In the genomic region with DNA sequence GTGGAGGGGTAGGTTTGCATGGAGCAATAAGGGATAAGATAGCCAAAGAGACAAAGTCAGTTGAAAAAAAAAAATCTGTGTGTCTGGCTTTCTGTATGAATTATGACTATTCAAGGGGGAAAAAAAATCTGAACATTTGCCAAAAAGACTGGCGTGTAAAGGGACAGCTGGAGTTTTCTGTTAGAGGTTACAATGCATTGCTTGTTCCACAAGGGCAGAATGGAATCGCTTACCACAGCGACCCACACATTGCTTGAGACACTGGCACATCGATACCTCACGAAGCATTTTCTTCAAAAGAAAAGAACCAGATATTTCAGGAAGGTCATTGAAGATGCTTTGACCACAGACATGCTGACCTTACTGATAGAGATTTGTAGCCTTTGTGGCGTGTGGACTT, we compare ENCODE assay signal across 15 cellular contexts.
A peak's percentile ranks its signal among the peaks of the same experiment; 100 is the strongest.
DNase-seq lines count a peak whose midpoint lies in the region; ATAC-seq lines count a peak whose summit lies in the region.
"Had no signal": no experiment of that assay in that cellular context is flagged by ENCODE, and none has a peak within 500 bp of the region (broad histone marks: within the 10 kb centered on the region; RNA-seq: fewer than 3 reads in every experiment).

No MANE protein-coding gene starts in this region.

- H3K4me3 ChIP-seq in CD4-positive, alpha-beta memory T cell (ENCODE audit: low read length in 2 of 2) = no peak overlapping the region
- H3K4me3 ChIP-seq: gastrocnemius medialis, right lobe of liver had no signal

- DNase-seq in NCI-H526 (lab: John Stamatoyannopoulos, UW) = peak; percentile 35 to 43
- peak; percentile 85 for DNase-seq in epidermal melanocyte (ENCODE audit: insufficient read length, low spot score)
- DNase-seq in putamen (ENCODE audit: low spot score) = peak; percentile 85
- no peak for DNase-seq in CD4-positive, alpha-beta memory T cell
- DNase-seq in AG20443 (ENCODE audit: low spot score) = no peak
- no peak for DNase-seq in activated naive CD4-positive, alpha-beta T cell treated with anti-CD3 and anti-CD28 coated beads, Interleukin-2, amount 10 ng/mL, durations not matched to agents 7 days and 5 days
- DNase-seq: activated B cell treated with CpG ODN at 0.5 μM for 24 hours, cerebellar nuclear complex, gastrocnemius medialis, mesenchymal stem cell, NCI-H2107, right lobe of liver, SIG-M5 had no signal

- peaks cover 0 to 6% (median 0%) of the 10 kb centered on the region in 8 donors for H3K9me3 Mint-ChIP-seq in CD4-positive, alpha-beta memory T cell
- peaks cover 9% of the 10 kb centered on the region for H3K9me3 Mint-ChIP-seq in activated naive CD4-positive, alpha-beta T cell treated with anti-CD3 and anti-CD28 coated beads, Interleukin-2, amount 10 ng/mL, durations not matched to agents 7 days and 5 days

- H3K36me3 Mint-ChIP-seq in CD4-positive, alpha-beta memory T cell = no peaks in the 10 kb centered on the region
- no peaks in the 10 kb centered on the region for H3K36me3 Mint-ChIP-seq in activated naive CD4-positive, alpha-beta T cell treated with anti-CD3 and anti-CD28 coated beads, Interleukin-2, amount 10 ng/mL, durations not matched to agents 7 days and 5 days

- intact Hi-C loops in CD4-positive, alpha-beta memory T cell (cut with micrococcal nuclease) = no loop called here

- H3K36me3 ChIP-seq in CD4-positive, alpha-beta memory T cell (ENCODE audit: insufficient read depth, low read length) = no peaks in the 10 kb centered on the region
- H3K36me3 ChIP-seq: gastrocnemius medialis, right lobe of liver had no signal

- peaks cover 13 to 19% (median 15%) of the 10 kb centered on the region in 4 donors for H3K4me1 Mint-ChIP-seq in CD4-positive, alpha-beta memory T cell
- H3K4me1 Mint-ChIP-seq in activated naive CD4-positive, alpha-beta T cell treated with anti-CD3 and anti-CD28 coated beads, Interleukin-2, amount 10 ng/mL, durations not matched to agents 7 days and 5 days = peaks cover 20% of the 10 kb centered on the region

- H3K27ac Mint-ChIP-seq in CD4-positive, alpha-beta memory T cell = no peak overlapping the region
- H3K27ac Mint-ChIP-seq in activated naive CD4-positive, alpha-beta T cell treated with anti-CD3 and anti-CD28 coated beads, Interleukin-2, amount 10 ng/mL, durations not matched to agents 7 days and 5 days = no peak overlapping the region
- H3K27ac Mint-ChIP-seq: activated B cell treated with CpG ODN at 0.5 μM for 24 hours; activated T-helper 2 cell treated with anti-CD3 and anti-CD28 coated beads, Interferon-gamma antibody, Interleukin-2, Interleukin-4, amounts not matched to agents 10 μg/mL and 5 μg/mL and 100 μg/mL, durations not matched to agents 14 hours and 24 hours and 36 hours had no signal

- peaks cover 1 to 3% of the 10 kb centered on the region in 2 donors for H3K27me3 Mint-ChIP-seq in CD4-positive, alpha-beta memory T cell
- H3K27me3 Mint-ChIP-seq in activated naive CD4-positive, alpha-beta T cell treated with anti-CD3 and anti-CD28 coated beads, Interleukin-2, amount 10 ng/mL, durations not matched to agents 7 days and 5 days = no peaks in the 10 kb centered on the region

- no peak overlapping the region for H3K4me3 Mint-ChIP-seq in CD4-positive, alpha-beta memory T cell
- H3K4me3 Mint-ChIP-seq in activated naive CD4-positive, alpha-beta T cell treated with anti-CD3 and anti-CD28 coated beads, Interleukin-2, amount 10 ng/mL, durations not matched to agents 7 days and 5 days = no peak overlapping the region
- H3K4me3 Mint-ChIP-seq: activated B cell treated with CpG ODN at 0.5 μM for 24 hours had no signal

- POLR2A ChIA-PET in CD4-positive, alpha-beta memory T cell (lab: Charles Lee; ENCODE audit: partially characterized antibody) = interaction anchor here (0.6 kb wide), 1 partner anchor 17 kb away, joined by 4 read pairs; no protein-coding TSS in a partner anchor

- no peaks in the 10 kb centered on the region for H3K27me3 ChIP-seq in CD4-positive, alpha-beta memory T cell (ENCODE audit: insufficient read depth, low read length)
- H3K27me3 ChIP-seq: gastrocnemius medialis, right lobe of liver had no signal

- peaks cover 11% of the 10 kb centered on the region for H3K4me1 ChIP-seq in CD4-positive, alpha-beta memory T cell (ENCODE audit: insufficient read depth, low read length)
- H3K4me1 ChIP-seq: right lobe of liver had no signal

- no peaks in the 10 kb centered on the region for H3K9me3 ChIP-seq in CD4-positive, alpha-beta memory T cell (ENCODE audit: control insufficient read depth in 1 of 2, low read length in 2 of 2)
- H3K9me3 ChIP-seq: gastrocnemius medialis, right lobe of liver had no signal

- ATAC-seq in HG02884 (IDR thresholded peaks at IDR 0.05; ENCODE audit: unreplicated experiment) = peak; percentile 50
- ATAC-seq: gastrocnemius medialis had no signal

- H3K27ac ChIP-seq in CD4-positive, alpha-beta memory T cell (ENCODE audit: low read depth, low read length) = no peak overlapping the region
- H3K27ac ChIP-seq: gastrocnemius medialis had no signal

- CTCF ChIA-PET in CD4-positive, alpha-beta memory T cell (lab: Charles Lee; ENCODE audit: partially characterized antibody) = no interaction called here
- CTCF ChIA-PET in activated naive CD4-positive, alpha-beta T cell treated with anti-CD3 and anti-CD28 coated beads, Interleukin-2, amount 10 ng/mL, durations not matched to agents 7 days and 5 days (lab: Charles Lee) = no interaction called here

Comparison
In these comparisons a context has a peak if more than half of its experiments do, and no peak if none do; other contexts are left out.
1. DNase-seq: peak in NCI-H526 (2 of 2), epidermal melanocyte (single experiment) and putamen (single experiment); none in CD4-positive, alpha-beta memory T cell (0 of 5), AG20443 (single experiment) and activated naive CD4-positive, alpha-beta T cell treated with anti-CD3 and anti-CD28 coated beads, Interleukin-2, amount 10 ng/mL, durations not matched to agents 7 days and 5 days (single experiment).